Comparison of ENCODE assay signal across 23 cellular contexts in genomic region chr11:8335683-8336082, GRCh38.
"Had no signal": no experiment of that assay in that cellular context is flagged by ENCODE, and none has a peak within 500 bp of the region (broad histone marks: within the 10 kb centered on the region; RNA-seq: fewer than 3 reads in every experiment).

No MANE protein-coding gene starts in this region.

- H3K36me3 Mint-ChIP-seq: activated CD4-positive, alpha-beta memory T cell treated with anti-CD3 and anti-CD28 coated beads for 36 hours; activated naive CD8-positive, alpha-beta T cell treated with anti-CD3 and anti-CD28 coated beads for 36 hours; memory B cell had no signal

- H3K4me3 Mint-ChIP-seq: activated CD4-positive, alpha-beta memory T cell treated with anti-CD3 and anti-CD28 coated beads for 36 hours; activated naive CD8-positive, alpha-beta T cell treated with anti-CD3 and anti-CD28 coated beads for 36 hours; memory B cell; nephron; stimulated activated naive CD8-positive, alpha-beta T cell treated with anti-CD3 and anti-CD28 coated beads, Interleukin-15, Interleukin-2, amounts not matched to agents 100 ng/mL and 50 ng/mL, for 24 hours had no signal

- H3K4me1 ChIP-seq: body of pancreas, gastroesophageal sphincter, parathyroid adenoma had no signal

- H3K27ac Mint-ChIP-seq: activated CD4-positive, alpha-beta memory T cell treated with anti-CD3 and anti-CD28 coated beads for 36 hours; activated naive CD8-positive, alpha-beta T cell treated with anti-CD3 and anti-CD28 coated beads for 36 hours; memory B cell; nephron; stimulated activated naive CD8-positive, alpha-beta T cell treated with anti-CD3 and anti-CD28 coated beads, Interleukin-15, Interleukin-2, amounts not matched to agents 100 ng/mL and 50 ng/mL, for 24 hours had no signal

- H3K9me3 ChIP-seq: body of pancreas, esophagus squamous epithelium, gastroesophageal sphincter, thyroid gland had no signal

- H3K27me3 Mint-ChIP-seq: stimulated activated naive CD8-positive, alpha-beta T cell treated with anti-CD3 and anti-CD28 coated beads, Interleukin-15, Interleukin-2, amounts not matched to agents 100 ng/mL and 50 ng/mL, for 24 hours had no signal

- H3K9ac ChIP-seq: parathyroid adenoma had no signal

- DNase-seq: activated CD4-positive, alpha-beta memory T cell treated with anti-CD3 and anti-CD28 coated beads for 36 hours; activated CD4-positive, alpha-beta T cell treated with anti-CD3 and anti-CD28 coated beads for 48 hours; activated naive CD4-positive, alpha-beta T cell treated with Interleukin-2 at 50 U/mL for 16 hours; activated naive CD8-positive, alpha-beta T cell treated with anti-CD3 and anti-CD28 coated beads for 36 hours; activated T-cell treated with anti-CD3 and anti-CD28 coated beads, Interleukin-2, amount 50 U/mL, for 48 hours; amygdala; body of pancreas; caudate nucleus; effector memory CD4-positive, alpha-beta T cell; esophagus squamous epithelium; head of caudate nucleus; hypothalamus; left cardiac atrium; right cardiac atrium; stimulated activated CD4-positive, alpha-beta T cell treated with anti-CD3 and anti-CD28 coated beads, Interleukin-12 subunit alpha, Interleukin-12 subunit beta, amount 100 ng/mL, for 4 hours; substantia nigra; T-helper 2 cell had no signal

- H3K27me3 ChIP-seq: body of pancreas, thyroid gland had no signal

- H3K9me3 Mint-ChIP-seq: activated CD4-positive, alpha-beta memory T cell treated with anti-CD3 and anti-CD28 coated beads for 36 hours; activated naive CD8-positive, alpha-beta T cell treated with anti-CD3 and anti-CD28 coated beads for 36 hours; memory B cell; nephron; stimulated activated naive CD8-positive, alpha-beta T cell treated with anti-CD3 and anti-CD28 coated beads, Interleukin-15, Interleukin-2, amounts not matched to agents 100 ng/mL and 50 ng/mL, for 24 hours had no signal

- H3K36me3 ChIP-seq: esophagus squamous epithelium, gastroesophageal sphincter, thyroid gland had no signal

- H3K27ac ChIP-seq: body of pancreas, gastroesophageal sphincter, parathyroid adenoma, thyroid gland had no signal

- ATAC-seq: body of pancreas, gastroesophageal sphincter, left cardiac atrium, right cardiac atrium had no signal

- H2AFZ ChIP-seq: parathyroid adenoma had no signal

- H3K4me1 Mint-ChIP-seq: activated naive CD8-positive, alpha-beta T cell treated with anti-CD3 and anti-CD28 coated beads for 36 hours had no signal

- H3K4me3 ChIP-seq: body of pancreas, esophagus squamous epithelium, gastroesophageal sphincter, thyroid gland had no signal
